9 cellular contexts compared by ENCODE assay signal in genomic region chr7:148564275-148564951, GRCh38. TPM values are rescaled to one million over a fixed set of nuclear protein-coding genes. Genes with fewer than 3 reads are reported as not detected.
DNase-seq lines count a peak whose midpoint lies in the region; ATAC-seq, FAIRE-seq and TF ChIP-seq lines count a peak whose summit lies in the region.
"Not testable (repeated sequence)": the region's sequence is repeated elsewhere in the genome, so short reads cannot be mapped to it uniquely, and the experiment has no call there.
"Had no signal": no experiment of that assay in that cellular context is flagged by ENCODE, and none has a peak within 500 bp of the region (broad histone marks: within the 10 kb centered on the region; RNA-seq: fewer than 3 reads in every experiment).

No MANE protein-coding gene starts in this region.

- H3F3A ChIP-seq in SK-N-SH (replicated peaks; ENCODE audit: insufficient read depth), result peaks cover 23% of the 10 kb centered on the region

- H3K27ac Mint-ChIP-seq in activated naive CD4-positive, alpha-beta T cell treated with anti-CD3 and anti-CD28 coated beads, Interleukin-2, amount 50 U/mL, for 72 hours, result peak overlapping the region; percentile 62 to 92

- POLR2A ChIA-PET in A549 (lab: Yijun Ruan, JAX); SK-N-SH (lab: Yijun Ruan, JAX): not testable (repeated sequence)

- DNase-seq in A549 (ENCODE audit: low read depth in 1 of 2, low spot score in 1 of 2); SK-N-SH: not testable (repeated sequence)
- DNase-seq in activated naive CD4-positive, alpha-beta T cell treated with anti-CD3 and anti-CD28 coated beads, Interleukin-2, amount 50 U/mL, for 72 hours (ENCODE audit: low spot score in 2 of 2), result peak; percentile 32 to 65
- DNase-seq in foreskin melanocyte, result peak; percentile 59
- DNase-seq in small intestine, result peak; percentile 54

- 34% methylated on average over 4 of the region's 4 CpGs for whole genome bisulfite sequencing in A549 (ENCODE audit: missing lambda C conversion rate)
- 14% methylated on average over 4 of the region's 4 CpGs for WGBS in SK-N-SH (ENCODE audit: low lambda C conversion rate)
- 7 to 17% (median 9%) methylated on average over 4 of the region's 4 CpGs for WGBS in small intestine, 3 donors

- not testable (repeated sequence) for H3K27me3 ChIP-seq in SK-N-SH (ENCODE audit: insufficient read depth); small intestine (ENCODE audit: control insufficient read depth in 2 of 2, insufficient read depth in 2 of 2, low read length in 2 of 2)

- peak overlapping the region; percentile 40 for H3K4me2 ChIP-seq in A549
- peak overlapping the region; percentile 71 for H3K4me2 ChIP-seq in SK-N-SH

- H3K27ac ChIP-seq in A549, result not testable (repeated sequence)
- H3K27ac ChIP-seq in SK-N-SH (ENCODE audit: low read depth in 2 of 2, low read length in 1 of 2) (peak overlapping the region; percentile 48 to 79; a peak in 3 of 4 replicates), small intestine (ENCODE audit: low read depth in 1 of 2, low read length in 1 of 2) (peak overlapping the region; percentile 20 to 64)

- not testable (repeated sequence) for H3K9me3 Mint-ChIP-seq in activated naive CD4-positive, alpha-beta T cell treated with anti-CD3 and anti-CD28 coated beads, Interleukin-2, amount 50 U/mL, for 72 hours

- not testable (repeated sequence) for H3K9me2 ChIP-seq in SK-N-SH

- not testable (repeated sequence) for FAIRE-seq in A549 (lab: Jason Lieb, UNC)
- FAIRE-seq in small intestine (lab: Jason Lieb, UNC), result peak; percentile 76

- not testable (repeated sequence) for TF ChIP-seq RAD21 in A549 (conservative IDR thresholded peaks at IDR 0.05 in 1 of 2, IDR thresholded peaks at IDR 0.05 in 1 of 2); SK-N-SH (IDR thresholded peaks at IDR 0.05; ENCODE audit: low read length)

- TF ChIP-seq EP300 in A549 (IDR thresholded peaks at IDR 0.05), result not testable (repeated sequence)
- TF ChIP-seq EP300 in SK-N-SH (IDR thresholded peaks at IDR 0.05; ENCODE audit: borderline replicate concordance in 1 of 2, low read depth in 1 of 2, low read length in 1 of 2), result peak in 1 of 2 experiments; percentile 7; a peak in 1 of 4 replicates

- H3K4me1 ChIP-seq in A549; SK-N-SH (ENCODE audit: control insufficient read depth in 1 of 2, insufficient read depth in 2 of 2, low read depth in 1 of 2, low read length in 1 of 2); small intestine (ENCODE audit: control insufficient read depth in 2 of 2, insufficient read depth in 1 of 2, low read depth in 1 of 2, low read length in 1 of 2): not testable (repeated sequence)

- not testable (repeated sequence) for TF ChIP-seq CTCF in A549 (IDR thresholded peaks at IDR 0.05); SK-N-SH (IDR thresholded peaks at IDR 0.05)

- CTCF ChIA-PET in A549 (lab: Yijun Ruan, JAX), result interaction anchor here (0.6 to 3.5 kb wide), 3 partner anchors 11 to 334 kb away, joined by 3 to 12 read pairs (median 4); no protein-coding TSS in a partner anchor
- CTCF ChIA-PET in SK-N-SH (lab: Yijun Ruan, JAX), result interaction anchor here (0.7 to 5.6 kb wide), 4 partner anchors 11 to 404 kb away, joined by 3 to 31 read pairs (median 5); no protein-coding TSS in a partner anchor

- not testable (repeated sequence) for H3K36me3 ChIP-seq in SK-N-SH (replicated peaks in 1 of 2; ENCODE audit: control insufficient read depth in 1 of 2, insufficient read depth in 2 of 2, low read length in 1 of 2); small intestine (ENCODE audit: control insufficient read depth in 2 of 2, insufficient read depth in 2 of 2, low read length in 2 of 2)

- H3K36me3 Mint-ChIP-seq in activated naive CD4-positive, alpha-beta T cell treated with anti-CD3 and anti-CD28 coated beads, Interleukin-2, amount 50 U/mL, for 72 hours, result peaks cover 0 to 19% of the 10 kb centered on the region in 2 donors

- H3K9ac ChIP-seq in SK-N-SH, result peak overlapping the region; percentile 48; the same call in 1 of the 2 replicates

- TF ChIP-seq POLR2A in A549 (IDR thresholded peaks at IDR 0.05; ENCODE audit: low read length), result not testable (repeated sequence)

- peak overlapping the region; percentile 94 for H2AFZ ChIP-seq in SK-N-SH (ENCODE audit: low read depth)

- ATAC-seq in A549, result not testable (repeated sequence)
- peak; percentile 75 for ATAC-seq in GM18873 (IDR thresholded peaks at IDR 0.05; ENCODE audit: low FRiP score, unreplicated experiment)
- ATAC-seq in HG02571 (IDR thresholded peaks at IDR 0.05; ENCODE audit: unreplicated experiment), result peak; percentile 75
- peak; percentile 78 for ATAC-seq in HG03575 (IDR thresholded peaks at IDR 0.05; ENCODE audit: extremely low read depth, insufficient number of reproducible peaks, low FRiP score, unreplicated experiment)
- peak; percentile 86 to 88 for ATAC-seq in activated naive CD4-positive, alpha-beta T cell treated with anti-CD3 and anti-CD28 coated beads, Interleukin-2, amount 50 U/mL, for 72 hours

- H3K9me3 ChIP-seq in A549; SK-N-SH; small intestine (ENCODE audit: control insufficient read depth, low read depth): not testable (repeated sequence)

- H3K4me3 ChIP-seq in A549; small intestine (ENCODE audit: low read depth in 1 of 2, low read length in 2 of 2): not testable (repeated sequence)
- H3K4me3 ChIP-seq in SK-N-SH (ENCODE audit: low read depth in 2 of 2, low read length in 1 of 2), result peak overlapping the region in 1 of 2 experiments; percentile 43; a peak in 2 of 4 replicates

- H4K20me1 ChIP-seq in SK-N-SH (ENCODE audit: insufficient read depth), result not testable (repeated sequence)

- H3K79me2 ChIP-seq in SK-N-SH (ENCODE audit: insufficient read depth), result not testable (repeated sequence)

TF ChIP-seq in A549, 52 proteins besides CTCF, POLR2A, EP300 and RAD21:
- peak; percentile 4 for TF ChIP-seq MAFK (IDR thresholded peaks at IDR 0.05; ENCODE audit: partially characterized antibody)

TF ChIP-seq in SK-N-SH, 30 proteins besides CTCF, POLR2A, EP300 and RAD21:
- peak; percentile 57; the same call in 1 of the 2 replicates for TF ChIP-seq MEF2A (IDR thresholded peaks at IDR 0.05; ENCODE audit: borderline replicate concordance, low read depth)
- peak; percentile 62 for TF ChIP-seq PBX3 (IDR thresholded peaks at IDR 0.05)
- TF ChIP-seq MAX (IDR thresholded peaks at IDR 0.05; ENCODE audit: low read depth), result peak; percentile 16; the same call in 1 of the 2 replicates
- peak; percentile 36 for TF ChIP-seq JUND (IDR thresholded peaks at IDR 0.05)
- TF ChIP-seq YY1 (IDR thresholded peaks at IDR 0.05; ENCODE audit: low read depth), result 0 out of 2 replicates have a peak, but pooled peaks have one; percentile 47
- peak; percentile 45; the same call in 1 of the 2 replicates for TF ChIP-seq NFIC (IDR thresholded peaks at IDR 0.05; ENCODE audit: borderline replicate concordance)
- TF ChIP-seq FOSL2 (IDR thresholded peaks at IDR 0.05; ENCODE audit: borderline replicate concordance, low read depth), result peak; percentile 76
- TF ChIP-seq TCF12 (IDR thresholded peaks at IDR 0.05), result peak; percentile 58
- TF ChIP-seq GABPA (IDR thresholded peaks at IDR 0.05; ENCODE audit: low read depth), result peak; percentile 11; the same call in 1 of the 2 replicates
- 0 out of 2 replicates have a peak, but pooled peaks have one; percentile 49 for TF ChIP-seq POLR2AphosphoS5 (IDR thresholded peaks at IDR 0.05; ENCODE audit: low read depth, low read length)

RNA-seq across cellular contexts. Expression of gene C7orf33, which starts 26.2 kb away (rescaled TPM):
- not detected in 2 replicates for polyA plus RNA-seq in A549 (2011; rRNA removed)
- not detected in 2 replicates for polyA plus RNA-seq in A549 (2012; cell fraction: cytosol; rRNA removed)
- not detected in 2 replicates for polyA plus RNA-seq in A549 (2012; cell fraction: nucleus; rRNA removed)
- polyA plus RNA-seq in A549 (2017; fragmentation: RNase III; extraction: RNeasy Plus Mini Kit Qiagen cat#74134 plus additional on column Dnase treatment), result not detected in 3 replicates
- polyA minus RNA-seq in A549 (2011; rRNA and poly(A)+ RNA removed), result not detected in 2 replicates
- not detected in 2 replicates for polyA plus RNA-seq in SK-N-SH (2012; rRNA removed)
- polyA plus RNA-seq in SK-N-SH (2012; cell fraction: cytosol; rRNA removed), result not detected in 2 replicates
- not detected in 2 replicates for polyA plus RNA-seq in SK-N-SH (2012; cell fraction: nucleus; rRNA removed)
- total RNA-seq in activated naive CD4-positive, alpha-beta T cell treated with anti-CD3 and anti-CD28 coated beads, Interleukin-2, amount 50 U/mL, for 72 hours, result not detected
- polyA plus RNA-seq in small intestine, result not detected
- total RNA-seq: breast epithelium had no signal
